ENCODE assay signal across 22 cellular contexts in the genomic region with DNA sequence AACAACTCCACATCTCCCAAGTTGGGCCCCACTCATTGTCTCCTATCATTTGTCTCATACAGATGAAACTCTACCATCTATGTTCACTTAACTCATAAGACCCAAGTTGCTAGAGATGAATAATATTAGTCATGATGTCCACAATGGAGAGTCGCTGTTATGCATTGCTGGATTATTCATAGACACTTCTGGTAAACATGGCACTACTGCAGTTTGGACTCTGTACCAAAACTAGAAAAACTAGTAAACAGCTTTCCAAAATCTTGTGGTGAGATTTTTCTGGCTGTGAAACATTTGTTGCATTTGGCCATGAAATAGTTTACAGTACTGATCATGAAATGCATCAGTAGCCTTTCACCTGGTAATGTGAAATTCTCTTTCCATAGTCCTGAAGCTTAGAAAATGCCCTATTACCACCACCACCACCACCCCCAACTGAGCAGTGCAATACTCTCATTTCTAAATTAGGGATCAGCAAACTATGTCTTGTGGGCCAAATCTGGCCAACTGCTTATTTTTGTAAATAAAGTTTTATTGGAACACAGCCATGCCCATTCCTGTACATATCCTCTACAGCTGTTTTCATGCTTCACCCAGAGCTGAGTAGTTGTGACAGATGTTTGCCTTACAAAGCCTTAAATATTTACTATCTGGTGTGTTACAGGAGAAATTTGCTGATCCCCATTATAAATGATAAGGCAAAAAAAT.
DNase-seq lines count a peak whose midpoint lies in the region; ATAC-seq, FAIRE-seq and TF ChIP-seq lines count a peak whose summit lies in the region.
"Had no signal": no experiment of that assay in that cellular context is flagged by ENCODE, and none has a peak within 500 bp of the region (broad histone marks: within the 10 kb centered on the region; RNA-seq: fewer than 3 reads in every experiment).

No MANE protein-coding gene starts in this region.

- CTCF ChIA-PET in GM12878 (lab: Yijun Ruan, JAX) = no interaction called here

- no peak for TF ChIP-seq RAD21 in GM12878 (IDR thresholded peaks at IDR 0.05; ENCODE audit: insufficient read depth, low read depth, low read length)

- H3K27me3 ChIP-seq in MG63 (no peaks in the 10 kb centered on the region), GM12878 (replicated peaks in 1 of 2; ENCODE audit: control insufficient read depth in 2 of 2, insufficient read depth in 2 of 2, low read length in 1 of 2) (0 out of 4 replicates have a peak, but pooled peaks cover 0 to 4% of the 10 kb centered on the region in 2 experiments)

- SMC1A ChIA-PET in GM12878 (lab: Charles Lee; ENCODE audit: uncharacterized antibody, unreplicated experiment) = interaction anchor here (1.0 kb wide), 1 partner anchor 10 kb away, joined by 4 read pairs; no protein-coding TSS in a partner anchor

- ATAC-seq in GM12878 (no peak), GM21786 (IDR thresholded peaks at IDR 0.05; ENCODE audit: unreplicated experiment) (no peak), HG03097 (IDR thresholded peaks at IDR 0.05; ENCODE audit: low FRiP score, unreplicated experiment) (no peak)
- ATAC-seq: HepG2 had no signal

- no peak for FAIRE-seq in GM12878 (lab: Jason Lieb, UNC)
- FAIRE-seq: GM12891, H1, HepG2 had no signal

- POLR2A ChIA-PET in GM12878 (lab: Charles Lee) = no interaction called here

- H3K4me3 ChIP-seq in AG10803 (ENCODE audit: low read length) = no peak overlapping the region
- no peak overlapping the region for H3K4me3 ChIP-seq in MG63
- H3K4me3 ChIP-seq in GM12878 = no peak overlapping the region

- intact Hi-C loops in GM12878 (cut with micrococcal nuclease; ENCODE audit: unreplicated experiment) = no loop called here

- no peak overlapping the region for H3K27ac ChIP-seq in GM12878 (ENCODE audit: control insufficient read depth, insufficient read depth)

- H3K9ac ChIP-seq in GM12878 (ENCODE audit: control insufficient read depth, insufficient read depth, low read length) = no peak overlapping the region

- H3K4me1 ChIP-seq in GM12878 (ENCODE audit: control insufficient read depth, insufficient read depth, low read length) = no peaks in the 10 kb centered on the region; the same call in 1 of the 2 replicates

- DNase-seq in AG10803 (ENCODE audit: low read depth) (peak; percentile 43), MG63 (peak; percentile 77), GM12878 (ENCODE audit: low read depth, low spot score) (no peak), fibroblast of the conjunctiva (ENCODE audit: low read depth) (peak; percentile 37), DMS79 (lab: John Stamatoyannopoulos, UW) (no peak), NCI-H1930 (lab: John Stamatoyannopoulos, UW) (no peak)
- DNase-seq: CD4-positive, alpha-beta memory T cell; DMS153; MM.1S; NCI-H1092 treated with DMSO at 0.1 percent for 48 hours; NCI-H146; NCI-H2107; NCI-H2227 treated with DMSO at 0.1 percent for 48 hours; NCI-H524; NCI-H82; RPMI8226; SHP77 treated with DMSO at 0.1 percent for 48 hours had no signal

- no peak for TF ChIP-seq CTCF in AG10803 (conservative IDR thresholded peaks at IDR 0.05; ENCODE audit: low read length)
- no peak for TF ChIP-seq CTCF in GM12878 (IDR thresholded peaks at IDR 0.05 in 2 of 3, conservative IDR thresholded peaks at IDR 0.05 in 1 of 3; ENCODE audit: control insufficient read depth in 2 of 3, extremely low read depth in 1 of 3, insufficient read depth in 1 of 3, low read depth in 3 of 3, low read length in 3 of 3)

- WGBS in GM12878 (ENCODE audit: insufficient coverage, insufficient replicate concordance, low lambda C conversion rate, missing lambda C conversion rate) = 100% methylated on average over 1 of the region's 1 CpG

- RAD21 ChIA-PET in GM12878 (lab: Charles Lee; ENCODE audit: unreplicated experiment) = no interaction called here

- no peak overlapping the region for H2AFZ ChIP-seq in GM12878 (ENCODE audit: control insufficient read depth, low read depth, low read length)

- H3K4me2 ChIP-seq in GM12878 (ENCODE audit: control insufficient read depth, insufficient read depth) = no peak overlapping the region

- no TSS peak for BruUV-seq in GM12878 (replicated peaks; lab: Mats Ljungman, UMichigan)

- TF ChIP-seq POLR2A in GM12878 (IDR thresholded peaks at IDR 0.05; ENCODE audit: low read depth, low read length) = no peak

- no peaks in the 10 kb centered on the region for H3K9me3 ChIP-seq in MG63
- H3K9me3 ChIP-seq in GM12878 (replicated peaks; ENCODE audit: control insufficient read depth, insufficient read depth, low read length) = no peaks in the 10 kb centered on the region

- in situ Hi-C loops in GM12878 (cut with MboI) = no loop called here

- H3K36me3 ChIP-seq in MG63 (peaks cover 5% of the 10 kb centered on the region), GM12878 (ENCODE audit: control insufficient read depth in 2 of 2, insufficient read depth in 2 of 2, low read length in 1 of 2) (no peaks in the 10 kb centered on the region)

- no peak for TF ChIP-seq EP300 in GM12878 (IDR thresholded peaks at IDR 0.05; ENCODE audit: borderline replicate concordance in 1 of 2, control insufficient read depth in 1 of 2, low read depth in 2 of 2, low read length in 2 of 2)

- no peaks in the 10 kb centered on the region for H3K79me2 ChIP-seq in GM12878 (ENCODE audit: control insufficient read depth, insufficient read depth, low read length)

- H4K20me1 ChIP-seq in GM12878 (ENCODE audit: control insufficient read depth, insufficient read depth) = no peaks in the 10 kb centered on the region

TF ChIP-seq in GM12878, 131 proteins besides CTCF, POLR2A, EP300 and RAD21:
- TF ChIP-seq, protein P1, sequence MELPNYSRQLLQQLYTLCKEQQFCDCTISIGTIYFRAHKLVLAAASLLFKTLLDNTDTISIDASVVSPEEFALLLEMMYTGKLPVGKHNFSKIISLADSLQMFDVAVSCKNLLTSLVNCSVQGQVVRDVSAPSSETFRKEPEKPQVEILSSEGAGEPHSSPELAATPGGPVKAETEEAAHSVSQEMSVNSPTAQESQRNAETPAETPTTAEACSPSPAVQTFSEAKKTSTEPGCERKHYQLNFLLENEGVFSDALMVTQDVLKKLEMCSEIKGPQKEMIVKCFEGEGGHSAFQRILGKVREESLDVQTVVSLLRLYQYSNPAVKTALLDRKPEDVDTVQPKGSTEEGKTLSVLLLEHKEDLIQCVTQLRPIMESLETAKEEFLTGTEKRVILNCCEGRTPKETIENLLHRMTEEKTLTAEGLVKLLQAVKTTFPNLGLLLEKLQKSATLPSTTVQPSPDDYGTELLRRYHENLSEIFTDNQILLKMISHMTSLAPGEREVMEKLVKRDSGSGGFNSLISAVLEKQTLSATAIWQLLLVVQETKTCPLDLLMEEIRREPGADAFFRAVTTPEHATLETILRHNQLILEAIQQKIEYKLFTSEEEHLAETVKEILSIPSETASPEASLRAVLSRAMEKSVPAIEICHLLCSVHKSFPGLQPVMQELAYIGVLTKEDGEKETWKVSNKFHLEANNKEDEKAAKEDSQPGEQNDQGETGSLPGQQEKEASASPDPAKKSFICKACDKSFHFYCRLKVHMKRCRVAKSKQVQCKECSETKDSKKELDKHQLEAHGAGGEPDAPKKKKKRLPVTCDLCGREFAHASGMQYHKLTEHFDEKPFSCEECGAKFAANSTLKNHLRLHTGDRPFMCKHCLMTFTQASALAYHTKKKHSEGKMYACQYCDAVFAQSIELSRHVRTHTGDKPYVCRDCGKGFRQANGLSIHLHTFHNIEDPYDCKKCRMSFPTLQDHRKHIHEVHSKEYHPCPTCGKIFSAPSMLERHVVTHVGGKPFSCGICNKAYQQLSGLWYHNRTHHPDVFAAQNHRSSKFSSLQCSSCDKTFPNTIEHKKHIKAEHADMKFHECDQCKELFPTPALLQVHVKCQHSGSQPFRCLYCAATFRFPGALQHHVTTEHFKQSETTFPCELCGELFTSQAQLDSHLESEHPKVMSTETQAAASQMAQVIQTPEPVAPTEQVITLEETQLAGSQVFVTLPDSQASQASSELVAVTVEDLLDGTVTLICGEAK (IDR thresholded peaks at IDR 0.05; ENCODE audit: borderline replicate concordance) = peak; percentile 40; the same call in 1 of the 2 replicates
- no peak for TF ChIP-seq ZNF24 (IDR thresholded peaks at IDR 0.05)
- no peak for TF ChIP-seq MYC (IDR thresholded peaks at IDR 0.05; ENCODE audit: insufficient read depth, insufficient read length, insufficient replicate concordance, low read length, severe bottlenecking)
- TF ChIP-seq ZNF207 (IDR thresholded peaks at IDR 0.05; ENCODE audit: borderline replicate concordance) = no peak
- no peak for TF ChIP-seq TAF1 (IDR thresholded peaks at IDR 0.05; ENCODE audit: borderline replicate concordance, low read depth, low read length)

Comparison
In these comparisons a context has a peak if more than half of its experiments do, and no peak if none do; other contexts are left out.
1. DNase-seq: peak in AG10803 (single experiment), MG63 (single experiment) and fibroblast of the conjunctiva (single experiment); none in GM12878 (single experiment), DMS79 (single experiment) and NCI-H1930 (0 of 2).